Comparison of ENCODE assay signal across 11 cellular contexts in genomic region chr3:61236556-61236955, GRCh38. TPM values are rescaled to one million over a fixed set of nuclear protein-coding genes. Genes with fewer than 3 reads are reported as not detected.
DNase-seq lines count a peak whose midpoint lies in the region; ATAC-seq, FAIRE-seq and TF ChIP-seq lines count a peak whose summit lies in the region.
"Had no signal": no experiment of that assay in that cellular context is flagged by ENCODE, and none has a peak within 500 bp of the region (broad histone marks: within the 10 kb centered on the region; RNA-seq: fewer than 3 reads in every experiment).

No MANE protein-coding gene starts in this region.

- no peak for TF ChIP-seq RAD21 in liver (IDR thresholded peaks at IDR 0.05)
- TF ChIP-seq RAD21 in HepG2 (CRISPR knock-in tag; IDR thresholded peaks at IDR 0.05) = no peak

- in situ Hi-C loops in HepG2 (cut with HindIII; ENCODE audit: extremely low pct_ligation_motif_present, low pct_unique_long_range_greater_than_20kb) = no loop called here

- no peak overlapping the region for H2AFZ ChIP-seq in HepG2 (ENCODE audit: low read length)

- H3K79me2 ChIP-seq in HepG2 (ENCODE audit: insufficient read depth, low read length) = no peaks in the 10 kb centered on the region

- ATAC-seq in HepG2 (no peak), HG02840 (IDR thresholded peaks at IDR 0.05; ENCODE audit: low FRiP score, unreplicated experiment) (peak; percentile 74)

- no peak for TF ChIP-seq POLR2A in HepG2 (IDR thresholded peaks at IDR 0.05; ENCODE audit: insufficient read depth in 1 of 2, low read depth in 2 of 2, low read length in 2 of 2)
- TF ChIP-seq POLR2A in NB4 (IDR thresholded peaks at IDR 0.05; ENCODE audit: extremely low read depth, insufficient read length) = no peak
- no peak for TF ChIP-seq POLR2A in stomach (IDR thresholded peaks at IDR 0.05)

- no peaks in the 10 kb centered on the region for H3K9me3 Mint-ChIP-seq in mesothelial cell of epicardium

- BruUV-seq in HepG2 (replicated peaks; lab: Mats Ljungman, UMichigan) = no TSS peak

- POLR2A ChIA-PET in HepG2 (lab: Yijun Ruan, JAX) = no interaction called here

- H3K27me3 ChIP-seq in liver (ENCODE audit: control insufficient read depth in 4 of 4, insufficient read depth in 4 of 4, low read length in 3 of 4) = no peaks in the 10 kb centered on the region
- H3K27me3 ChIP-seq in HepG2 (ENCODE audit: control insufficient read depth in 1 of 2, insufficient read depth in 2 of 2, low read length in 2 of 2) = no peaks in the 10 kb centered on the region
- H3K27me3 ChIP-seq in stomach = no peaks in the 10 kb centered on the region

- H3K36me3 Mint-ChIP-seq in mesothelial cell of epicardium = no peaks in the 10 kb centered on the region

- FAIRE-seq in HepG2 (lab: Jason Lieb, UNC) = no peak

- H3K27ac Mint-ChIP-seq in mesothelial cell of epicardium = no peak overlapping the region

- no peaks in the 10 kb centered on the region for H3K27me3 Mint-ChIP-seq in mesothelial cell of epicardium (ENCODE audit: low read depth)

- no peak for DNase-seq in HepG2 (ENCODE audit: low spot score)
- DNase-seq in NB4 (ENCODE audit: low read depth) = peak; percentile 7
- DNase-seq in mesothelial cell of epicardium (ENCODE audit: low spot score in 2 of 2, unreplicated experiment in 2 of 2) = no peak
- DNase-seq in mucosa of gallbladder (ENCODE audit: low spot score) = no peak
- no peak for DNase-seq in GM19240 (ENCODE audit: insufficient read length, low spot score)
- no peak for DNase-seq in stomach
- DNase-seq: anterior cingulate cortex, NCI-H2107, nucleus accumbens had no signal

- H3K4me1 ChIP-seq in liver (ENCODE audit: control insufficient read depth in 4 of 4, insufficient read depth in 4 of 4, low read length in 3 of 4) (peaks cover 0 to 3% (median under 1%) of the 10 kb centered on the region in 4 donors), HepG2 (ENCODE audit: insufficient read depth, low read length) (no peaks in the 10 kb centered on the region), stomach (no peaks in the 10 kb centered on the region)

- no peak overlapping the region for H3K4me3 Mint-ChIP-seq in mesothelial cell of epicardium

- H3K36me3 ChIP-seq in liver (ENCODE audit: control insufficient read depth in 4 of 4, insufficient read depth in 3 of 4, low read depth in 1 of 4, low read length in 3 of 4) = peaks cover 0 to 3% (median 0%) of the 10 kb centered on the region in 4 donors
- no peaks in the 10 kb centered on the region for H3K36me3 ChIP-seq in HepG2 (replicated peaks in 1 of 2; ENCODE audit: control insufficient read depth in 1 of 2, insufficient read depth in 2 of 2, low read length in 2 of 2)
- H3K36me3 ChIP-seq in stomach = no peaks in the 10 kb centered on the region

- intact Hi-C loops in HepG2 (cut with micrococcal nuclease; ENCODE audit: unreplicated experiment) = no loop called here
- intact Hi-C loops in stomach (cut with DNase I; ENCODE audit: low total_unique reads) = no loop called here

- H4K20me1 ChIP-seq in HepG2 (ENCODE audit: insufficient read depth, low read length) = no peaks in the 10 kb centered on the region

- H3K4me3 ChIP-seq in liver (ENCODE audit: low read depth in 1 of 3, low read length in 3 of 3) (no peak overlapping the region), HepG2 (replicated peaks in 1 of 3; ENCODE audit: insufficient read depth in 1 of 3, low read depth in 2 of 3, low read length in 3 of 3) (no peak overlapping the region), NB4 (ENCODE audit: low read depth, low read length) (no peak overlapping the region), stomach (no peak overlapping the region)

- TF ChIP-seq EP300 in HepG2 (IDR thresholded peaks at IDR 0.05; ENCODE audit: low read depth in 2 of 2, low read length in 2 of 2) (no peak), HepG2 (CRISPR knock-in tag; IDR thresholded peaks at IDR 0.05; ENCODE audit: borderline replicate concordance) (no peak), stomach (IDR thresholded peaks at IDR 0.05) (no peak)

- H3K4me1 Mint-ChIP-seq in mesothelial cell of epicardium = peaks cover 18% of the 10 kb centered on the region

- H3K27ac ChIP-seq in liver (ENCODE audit: low read depth in 1 of 2, low read length in 2 of 2) (no peak overlapping the region), HepG2 (ENCODE audit: extremely low read length, insufficient read depth, low read length) (no peak overlapping the region), stomach (no peak overlapping the region)

- H3K9me3 ChIP-seq in liver (ENCODE audit: control insufficient read depth in 4 of 4, low read length in 3 of 4) = no peaks in the 10 kb centered on the region
- H3K9me3 ChIP-seq in HepG2 (ENCODE audit: low read length) = no peaks in the 10 kb centered on the region
- H3K9me3 ChIP-seq in stomach = no peaks in the 10 kb centered on the region

- TF ChIP-seq CTCF in liver (IDR thresholded peaks at IDR 0.05; ENCODE audit: low read depth, low read length, missing input control) = no peak
- TF ChIP-seq CTCF in HepG2 (CRISPR knock-in tag; IDR thresholded peaks at IDR 0.05) = no peak
- no peak for TF ChIP-seq CTCF in NB4 (IDR thresholded peaks at IDR 0.05; ENCODE audit: low read depth, low read length)
- no peak for TF ChIP-seq CTCF in mesothelial cell of epicardium (IDR thresholded peaks at IDR 0.05; ENCODE audit: unreplicated experiment)
- TF ChIP-seq CTCF in stomach (IDR thresholded peaks at IDR 0.05) = no peak

- no peak overlapping the region for H3K4me2 ChIP-seq in HepG2 (ENCODE audit: low read depth, low read length)

- CTCF ChIA-PET in HepG2 (lab: Yijun Ruan, JAX; ENCODE audit: low intra/inter-chr PET ratio, low total read pairs) = no interaction called here

- no peak overlapping the region for H3K9ac ChIP-seq in liver (ENCODE audit: low read depth in 1 of 2, low read length in 2 of 2)
- H3K9ac ChIP-seq in HepG2 (ENCODE audit: insufficient read depth, low read depth, low read length) = no peak overlapping the region

TF ChIP-seq in liver, 16 proteins besides CTCF, POLR2A, EP300 and RAD21:
- TF ChIP-seq, protein P1, sequence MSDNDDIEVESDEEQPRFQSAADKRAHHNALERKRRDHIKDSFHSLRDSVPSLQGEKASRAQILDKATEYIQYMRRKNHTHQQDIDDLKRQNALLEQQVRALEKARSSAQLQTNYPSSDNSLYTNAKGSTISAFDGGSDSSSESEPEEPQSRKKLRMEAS (IDR thresholded peaks at IDR 0.05) = no peak
- peak; percentile 41 for TF ChIP-seq NR2F2 (IDR thresholded peaks at IDR 0.05)

TF ChIP-seq in HepG2, 621 proteins besides CTCF, POLR2A, EP300 and RAD21 (continues in another document):
- TF ChIP-seq SP1 (IDR thresholded peaks at IDR 0.05) (no peak), SP1 (CRISPR knock-in tag; IDR thresholded peaks at IDR 0.05) (no peak)

RNA-seq across cellular contexts. Expression of gene FHIT, which starts 14.7 kb away (rescaled TPM):
- 1 to 10 TPM; 2.1 to 8.9 TPM for total RNA-seq in liver
- 10 to 100 TPM in 1 of 2 donors, 1 to 10 TPM in 1; 4.3 to 14.7 TPM for polyA plus RNA-seq in liver
- 4.0 and 4.1 TPM in 2 replicates for total RNA-seq in HepG2 (2016; rRNA removed; fragmentation: Illumina TruSeq; extraction: Trizol)
- total RNA-seq in HepG2 (2016; cell fraction: cytosol; rRNA removed; fragmentation: Illumina TruSeq; extraction: Trizol; ENCODE audit: low read depth) = 5.4 and 19.3 TPM in 2 replicates
- total RNA-seq in HepG2 (2016; cell fraction: insoluble cytoplasmic fraction; rRNA removed; fragmentation: Illumina TruSeq; extraction: Trizol) = 2.2 and 3.9 TPM in 2 replicates
- 1.4 and 5.6 TPM in 2 replicates for total RNA-seq in HepG2 (2016; cell fraction: membrane; rRNA removed; fragmentation: Illumina TruSeq; extraction: Trizol)
- 15.7 and 19.5 TPM in 2 replicates for total RNA-seq in HepG2 (2016; cell fraction: nucleus; rRNA removed; fragmentation: Illumina TruSeq; extraction: Trizol)
- 4.6 and 4.9 TPM in 2 replicates for polyA plus RNA-seq in HepG2 (2011; rRNA removed)
- polyA plus RNA-seq in HepG2 (2011; cell fraction: cytosol; rRNA removed) = 4.4 and 5.7 TPM in 2 replicates
- polyA plus RNA-seq in HepG2 (2011; cell fraction: nucleus; rRNA removed) = 7.3 and 9.8 TPM in 2 replicates
- polyA plus RNA-seq in HepG2 (2012) = 10.3 and 12.5 TPM in 2 replicates
- polyA plus RNA-seq in HepG2 (2016; cell fraction: cytosol; fragmentation: Illumina TruSeq; extraction: Trizol; ENCODE audit: low read depth) = 2.2 and 4.2 TPM in 2 replicates
- 3.4 and 5.6 TPM in 2 replicates for polyA plus RNA-seq in HepG2 (2016; cell fraction: insoluble cytoplasmic fraction; fragmentation: Illumina TruSeq; extraction: Trizol; ENCODE audit: low read depth)
- polyA plus RNA-seq in HepG2 (2016; cell fraction: membrane; fragmentation: Illumina TruSeq; extraction: Trizol; ENCODE audit: low read depth) = 2.0 and 3.1 TPM in 2 replicates
- polyA plus RNA-seq in HepG2 (2016; cell fraction: nucleus; fragmentation: Illumina TruSeq; extraction: Trizol; ENCODE audit: insufficient read depth, low read depth) = 6.3 and 7.0 TPM in 2 replicates
- polyA minus RNA-seq in HepG2 (2011; rRNA and poly(A)+ RNA removed; ENCODE audit: low replicate concordance) = 5.6 TPM in 1 of 2 replicates, not detected in the other
- 4.3 and 21.2 TPM in 2 replicates for polyA minus RNA-seq in HepG2 (2011; cell fraction: cytosol; rRNA and poly(A)+ RNA removed)
- polyA minus RNA-seq in HepG2 (2011; cell fraction: nucleus; rRNA and poly(A)+ RNA removed) = 48.7 and 63.5 TPM in 2 replicates
- 10.7 to 18.3 TPM (median 12.0 TPM) in 3 replicates for total RNA-seq in mesothelial cell of epicardium
- total RNA-seq in mucosa of gallbladder = 38.6 TPM
- total RNA-seq in stomach = 10 to 100 TPM in 2 of 5 donors, 1 to 10 TPM in 3; 1.8 to 10.6 (median 7.5) TPM
- polyA plus RNA-seq in stomach = 1 to 10 TPM; 5.0 to 8.2 (median 6.6) TPM
